Comparison of ENCODE assay signal across 14 cellular contexts in the genomic region with DNA sequence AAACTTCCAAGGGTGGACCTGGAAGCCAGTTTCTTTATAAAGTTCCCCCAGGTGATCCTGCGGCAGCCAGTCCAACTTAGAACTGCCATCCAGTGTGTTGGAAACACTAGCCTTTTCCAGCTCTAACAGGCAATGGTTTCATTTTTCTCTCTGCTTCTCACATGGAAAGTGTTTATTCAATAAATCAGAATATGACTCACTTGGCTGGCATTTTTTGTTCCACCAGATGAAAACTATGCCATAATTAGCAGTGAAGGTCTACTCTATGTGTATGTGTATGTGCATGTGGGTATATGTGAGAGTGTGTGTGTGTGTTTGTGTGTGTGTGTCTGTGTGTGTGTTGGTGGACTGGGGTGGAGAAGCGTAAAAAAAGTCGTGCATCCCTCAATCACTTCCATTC.
DNase-seq lines count a peak whose midpoint lies in the region; ATAC-seq and TF ChIP-seq lines count a peak whose summit lies in the region.
"Had no signal": no experiment of that assay in that cellular context is flagged by ENCODE, and none has a peak within 500 bp of the region (broad histone marks: within the 10 kb centered on the region; RNA-seq: fewer than 3 reads in every experiment).

No MANE protein-coding gene starts in this region.

- DNase-seq in BJ (ENCODE audit: low read depth) (peak; percentile 50), RWPE2 (ENCODE audit: low spot score) (no peak), fibroblast of lung (ENCODE audit: low read depth in 2 of 2) (peak; percentile 84 to 93), MV-4-11 (lab: John Stamatoyannopoulos, UW) (no peak), heart right ventricle (no peak), NCI-H1092 treated with DMSO at 0.1 percent for 48 hours (lab: John Stamatoyannopoulos, UW) (no peak)
- DNase-seq in activated CD8-positive, alpha-beta memory T cell treated with anti-CD3 and anti-CD28 coated beads, Interleukin-2, amount 10 ng/mL, durations not matched to agents 7 days and 5 days: no peak
- DNase-seq: activated naive CD4-positive, alpha-beta T cell; CD4-positive, CD25-positive, alpha-beta regulatory T cell; lower lobe of right lung; Right ventricle myocardium superior had no signal

- H3K27ac ChIP-seq in RWPE2 (ENCODE audit: poor library complexity, severe bottlenecking) (peak overlapping the region; percentile 56), fibroblast of lung (ENCODE audit: insufficient read depth, low read length) (no peak overlapping the region), rectal smooth muscle tissue (ENCODE audit: low read depth, low read length) (peak overlapping the region; percentile 64), heart right ventricle (no peak overlapping the region)
- H3K27ac ChIP-seq: lower lobe of right lung had no signal

- H3K9me3 ChIP-seq in RWPE2 (ENCODE audit: severe bottlenecking): no peaks in the 10 kb centered on the region
- no peaks in the 10 kb centered on the region for H3K9me3 ChIP-seq in fibroblast of lung (ENCODE audit: control insufficient read depth, insufficient read depth, low read depth, low read length)
- H3K9me3 ChIP-seq in heart right ventricle: no peaks in the 10 kb centered on the region
- H3K9me3 ChIP-seq: lower lobe of right lung had no signal

- H3K4me1 ChIP-seq in RWPE2 (ENCODE audit: insufficient read depth, poor library complexity, severe bottlenecking) (peaks cover 19% of the 10 kb centered on the region), fibroblast of lung (ENCODE audit: control insufficient read depth, extremely low read depth, insufficient read depth, low read length) (peaks cover 5% of the 10 kb centered on the region), rectal smooth muscle tissue (ENCODE audit: control insufficient read depth, insufficient read depth, low read length) (peaks cover 31% of the 10 kb centered on the region), heart right ventricle (peaks cover under 1 to 29% (median 5%) of the 10 kb centered on the region in 9 donors)
- H3K4me1 ChIP-seq: lower lobe of right lung had no signal

- H3K4me2 ChIP-seq in fibroblast of lung (ENCODE audit: extremely low read depth, insufficient read depth, low read length): peak overlapping the region; percentile 13

- no peaks in the 10 kb centered on the region for H3K4me1 Mint-ChIP-seq in activated CD8-positive, alpha-beta memory T cell treated with anti-CD3 and anti-CD28 coated beads, Interleukin-2, amount 10 ng/mL, durations not matched to agents 7 days and 5 days
- H3K4me1 Mint-ChIP-seq: CD4-positive, CD25-positive, alpha-beta regulatory T cell had no signal

- CTCF ChIA-PET in BJ (lab: Yijun Ruan, JAX): interaction anchor here (1.1 to 1.5 kb wide), 2 partner anchors 10 to 140 kb away, joined by 3 read pairs; no protein-coding TSS in a partner anchor
- CTCF ChIA-PET in activated CD8-positive, alpha-beta memory T cell treated with anti-CD3 and anti-CD28 coated beads, Interleukin-2, amount 10 ng/mL, durations not matched to agents 7 days and 5 days (lab: Charles Lee): interaction anchor here (0.7 kb wide), 1 partner anchor 11 kb away, joined by 3 read pairs; no protein-coding TSS in a partner anchor

- no peak overlapping the region for H3K27ac Mint-ChIP-seq in activated CD8-positive, alpha-beta memory T cell treated with anti-CD3 and anti-CD28 coated beads, Interleukin-2, amount 10 ng/mL, durations not matched to agents 7 days and 5 days
- H3K27ac Mint-ChIP-seq: CD4-positive, CD25-positive, alpha-beta regulatory T cell had no signal

- no peaks in the 10 kb centered on the region for H3K36me3 Mint-ChIP-seq in activated CD8-positive, alpha-beta memory T cell treated with anti-CD3 and anti-CD28 coated beads, Interleukin-2, amount 10 ng/mL, durations not matched to agents 7 days and 5 days
- H3K36me3 Mint-ChIP-seq: CD4-positive, CD25-positive, alpha-beta regulatory T cell had no signal

- H4K20me1 ChIP-seq in fibroblast of lung (ENCODE audit: control insufficient read depth, extremely low read depth, insufficient read depth, low read length): no peaks in the 10 kb centered on the region

- peaks cover 18% of the 10 kb centered on the region for H3K27me3 Mint-ChIP-seq in activated CD8-positive, alpha-beta memory T cell treated with anti-CD3 and anti-CD28 coated beads, Interleukin-2, amount 10 ng/mL, durations not matched to agents 7 days and 5 days
- H3K27me3 Mint-ChIP-seq: CD4-positive, CD25-positive, alpha-beta regulatory T cell had no signal

- TF ChIP-seq CTCF in BJ (IDR thresholded peaks at IDR 0.05; ENCODE audit: insufficient read depth, low read depth, low read length): no peak
- no peak for TF ChIP-seq CTCF in RWPE2 (IDR thresholded peaks at IDR 0.05; ENCODE audit: poor library complexity, severe bottlenecking)
- TF ChIP-seq CTCF in fibroblast of lung (conservative IDR thresholded peaks at IDR 0.05 in 1 of 2, IDR thresholded peaks at IDR 0.05 in 1 of 2; ENCODE audit: low read depth in 1 of 2, low read length in 2 of 2): no peak
- TF ChIP-seq CTCF in heart right ventricle (IDR thresholded peaks at IDR 0.05): no peak

- H3K27me3 ChIP-seq in BJ (ENCODE audit: control insufficient read depth, insufficient read depth, low read length) (no peaks in the 10 kb centered on the region), RWPE2 (ENCODE audit: insufficient read depth, poor library complexity, severe bottlenecking) (no peaks in the 10 kb centered on the region), fibroblast of lung (ENCODE audit: control insufficient read depth, insufficient read depth, low read length) (no peaks in the 10 kb centered on the region), rectal smooth muscle tissue (ENCODE audit: control insufficient read depth, insufficient read depth, low read length) (no peaks in the 10 kb centered on the region), heart right ventricle (no peaks in the 10 kb centered on the region)

- intact Hi-C loops in heart right ventricle (cut with DNase I): loop anchor here in 2 of 10 donors (5.0 to 10.0 kb wide), 2 partner anchors 83 to 295 kb away; no protein-coding TSS in a partner anchor

- WGBS in heart right ventricle, 2 donors: 89 to 93% methylated on average over 3 of the region's 3 CpGs

- no peaks in the 10 kb centered on the region for H3K79me2 ChIP-seq in fibroblast of lung (ENCODE audit: control insufficient read depth, insufficient read depth, low read length)

- H3K36me3 ChIP-seq in BJ (ENCODE audit: control insufficient read depth, insufficient read depth, low read length) (no peaks in the 10 kb centered on the region), RWPE2 (ENCODE audit: low read depth) (no peaks in the 10 kb centered on the region), fibroblast of lung (ENCODE audit: control insufficient read depth, insufficient read depth, low read length) (no peaks in the 10 kb centered on the region), rectal smooth muscle tissue (ENCODE audit: control insufficient read depth, insufficient read depth, low read length) (no peaks in the 10 kb centered on the region), heart right ventricle (no peaks in the 10 kb centered on the region)
- H3K36me3 ChIP-seq: lower lobe of right lung had no signal

- H3K9me3 Mint-ChIP-seq in activated CD8-positive, alpha-beta memory T cell treated with anti-CD3 and anti-CD28 coated beads, Interleukin-2, amount 10 ng/mL, durations not matched to agents 7 days and 5 days (ENCODE audit: low read depth): no peaks in the 10 kb centered on the region
- H3K9me3 Mint-ChIP-seq: CD4-positive, CD25-positive, alpha-beta regulatory T cell had no signal

- H2AFZ ChIP-seq in fibroblast of lung (ENCODE audit: low read length): no peak overlapping the region

- ATAC-seq in RWPE2 (ENCODE audit: low read depth) (peak; percentile 88), heart right ventricle (no peak)
- ATAC-seq in activated CD8-positive, alpha-beta memory T cell treated with anti-CD3 and anti-CD28 coated beads, Interleukin-2, amount 10 ng/mL, durations not matched to agents 7 days and 5 days: no peak
- ATAC-seq: activated CD4-positive, CD25-positive, alpha-beta regulatory T cell treated with anti-CD3 and anti-CD28 coated beads, Interleukin-2, amount 50 U/mL, for 24 hours had no signal

- no peak overlapping the region for H3K4me3 Mint-ChIP-seq in activated CD8-positive, alpha-beta memory T cell treated with anti-CD3 and anti-CD28 coated beads, Interleukin-2, amount 10 ng/mL, durations not matched to agents 7 days and 5 days
- H3K4me3 Mint-ChIP-seq: CD4-positive, CD25-positive, alpha-beta regulatory T cell had no signal

- H3K4me3 ChIP-seq in BJ (ENCODE audit: low read depth, low read length): no peak overlapping the region
- no peak overlapping the region for H3K4me3 ChIP-seq in RWPE2 (ENCODE audit: severe bottlenecking)
- H3K4me3 ChIP-seq in fibroblast of lung (replicated peaks in 1 of 4; ENCODE audit: control extremely low read depth in 1 of 4, insufficient read depth in 1 of 4, low read depth in 3 of 4, low read length in 4 of 4): no peak overlapping the region
- no peak overlapping the region for H3K4me3 ChIP-seq in rectal smooth muscle tissue (ENCODE audit: low read length)
- no peak overlapping the region for H3K4me3 ChIP-seq in heart right ventricle
- H3K4me3 ChIP-seq: lower lobe of right lung, skin epidermis had no signal

- POLR2A ChIA-PET in BJ (lab: Charles Lee): no interaction called here

- H3K9ac ChIP-seq in fibroblast of lung (ENCODE audit: insufficient read depth, low read length) (no peak overlapping the region), rectal smooth muscle tissue (ENCODE audit: low read length) (no peak overlapping the region)

Comparison
In these comparisons a context has a peak if more than half of its experiments do, and no peak if none do; other contexts are left out.
1. DNase-seq: peak in BJ (single experiment) and fibroblast of lung (2 of 2); none in RWPE2 (single experiment), activated CD8-positive, alpha-beta memory T cell treated with anti-CD3 and anti-CD28 coated beads, Interleukin-2, amount 10 ng/mL, durations not matched to agents 7 days and 5 days (single experiment), MV-4-11 (single experiment), heart right ventricle (0 of 2) and NCI-H1092 treated with DMSO at 0.1 percent for 48 hours (single experiment).
2. H3K27ac ChIP-seq: peak in RWPE2 (single experiment) and rectal smooth muscle tissue (single experiment); none in fibroblast of lung (single experiment) and heart right ventricle (0 of 10).